ENCODE assay signal across 31 cellular contexts in genomic region chr16:82063456-82064082, GRCh38. TPM values are rescaled to one million over a fixed set of nuclear protein-coding genes. Genes with fewer than 3 reads are reported as not detected.
DNase-seq lines count a peak whose midpoint lies in the region; ATAC-seq, FAIRE-seq and TF ChIP-seq lines count a peak whose summit lies in the region.
"Had no signal": no experiment of that assay in that cellular context is flagged by ENCODE, and none has a peak within 500 bp of the region (broad histone marks: within the 10 kb centered on the region; RNA-seq: fewer than 3 reads in every experiment).

No MANE protein-coding gene starts in this region.

- in situ Hi-C loops in mammary epithelial cell (cut with MboI; ENCODE audit: low sequenced_read_pairs in 2 of 2) (no loop called here), HepG2 (cut with HindIII; ENCODE audit: extremely low pct_ligation_motif_present, low pct_unique_long_range_greater_than_20kb) (no loop called here)

- POLR2A ChIA-PET in HepG2 (lab: Yijun Ruan, JAX), result interaction anchor here (2.4 kb wide), 1 partner anchor 19 kb away, joined by 5 read pairs; no protein-coding TSS in a partner anchor

- TF ChIP-seq CTCF in mammary epithelial cell (conservative IDR thresholded peaks at IDR 0.05 in 1 of 2, IDR thresholded peaks at IDR 0.05 in 1 of 2; ENCODE audit: extremely low read depth in 1 of 2, insufficient read depth in 1 of 2, low read depth in 1 of 2, low read length in 2 of 2) (no peak), HepG2 (CRISPR knock-in tag; IDR thresholded peaks at IDR 0.05) (0 out of 2 replicates have a peak, but pooled peaks have one; percentile 7)

- H3K36me3 ChIP-seq in mammary epithelial cell (ENCODE audit: insufficient read depth, low read length) (no peaks in the 10 kb centered on the region), HepG2 (replicated peaks in 1 of 2; ENCODE audit: control insufficient read depth in 1 of 2, insufficient read depth in 2 of 2, low read length in 2 of 2) (peaks cover 0 to 6% of the 10 kb centered on the region in 2 experiments; a peak in 3 of 5 replicates)
- H3K36me3 ChIP-seq: colonic mucosa, heart left ventricle, left lung, neural progenitor cell had no signal

- H3K4me1 Mint-ChIP-seq in stimulated activated effector memory CD8-positive, alpha-beta T cell treated with anti-CD3 and anti-CD28 coated beads, Interleukin-12 subunit alpha, Interleukin-12 subunit beta, amount 100 ng/mL, for 72 hours, result no peaks in the 10 kb centered on the region
- H3K4me1 Mint-ChIP-seq: activated B cell treated with CpG ODN at 0.5 μM for 24 hours; brain; CD8-positive, alpha-beta memory T cell; stimulated activated memory B cell treated with anti-CD40 and anti-IgM and Interleukin-4, amounts not matched to agents 10 μg/mL and 1 μg/mL and 100 μg/mL, for 72 hours had no signal

- H3K27ac ChIP-seq in mammary epithelial cell (ENCODE audit: insufficient read depth, low read depth, low read length), result peak overlapping the region; percentile 76
- peak overlapping the region; percentile 54 for H3K27ac ChIP-seq in HepG2 (ENCODE audit: extremely low read length, insufficient read depth, low read length)
- H3K27ac ChIP-seq: colonic mucosa, heart left ventricle, neural progenitor cell had no signal

- WGBS in mammary epithelial cell (ENCODE audit: low coverage, missing lambda C conversion rate), result 37% methylated on average over 5 of the region's 5 CpGs
- 38% methylated on average over 5 of the region's 5 CpGs for WGBS in HepG2 (ENCODE audit: low lambda C conversion rate)

- dilution Hi-C loops in mammary epithelial cell (cut with HindIII; ENCODE audit: low sequenced_read_pairs), result no loop called here

- no peak overlapping the region for H3K27ac Mint-ChIP-seq in stimulated activated effector memory CD8-positive, alpha-beta T cell treated with anti-CD3 and anti-CD28 coated beads, Interleukin-12 subunit alpha, Interleukin-12 subunit beta, amount 100 ng/mL, for 72 hours
- H3K27ac Mint-ChIP-seq: activated B cell treated with CpG ODN at 0.5 μM for 24 hours; CD8-positive, alpha-beta memory T cell; effector memory CD8-positive, alpha-beta T cell; neural progenitor cell; progenitor cell of endocrine pancreas; stimulated activated memory B cell treated with anti-CD40 and anti-IgM and Interleukin-4, amounts not matched to agents 10 μg/mL and 1 μg/mL and 100 μg/mL, for 72 hours had no signal

- H3K36me3 Mint-ChIP-seq in stimulated activated effector memory CD8-positive, alpha-beta T cell treated with anti-CD3 and anti-CD28 coated beads, Interleukin-12 subunit alpha, Interleukin-12 subunit beta, amount 100 ng/mL, for 72 hours, result no peaks in the 10 kb centered on the region
- H3K36me3 Mint-ChIP-seq: brain; stimulated activated memory B cell treated with anti-CD40 and anti-IgM and Interleukin-4, amounts not matched to agents 10 μg/mL and 1 μg/mL and 100 μg/mL, for 72 hours had no signal

- H3K27me3 ChIP-seq in mammary epithelial cell (ENCODE audit: insufficient read depth, low read length) (no peaks in the 10 kb centered on the region), HepG2 (ENCODE audit: control insufficient read depth in 1 of 2, insufficient read depth in 2 of 2, low read length in 2 of 2) (no peaks in the 10 kb centered on the region)
- H3K27me3 ChIP-seq: colonic mucosa, left lung, neural progenitor cell had no signal

- TSS peak; percentile 81 for BruUV-seq in mammary epithelial cell (replicated peaks; lab: Mats Ljungman, UMichigan)
- no TSS peak for BruUV-seq in HepG2 (replicated peaks; lab: Mats Ljungman, UMichigan)

- CTCF ChIA-PET in mammary epithelial cell (lab: Charles Lee; ENCODE audit: low non-redundant PET), result no interaction called here
- CTCF ChIA-PET in HepG2 (lab: Yijun Ruan, JAX; ENCODE audit: low intra/inter-chr PET ratio, low total read pairs), result no interaction called here

- FAIRE-seq in HepG2 (lab: Jason Lieb, UNC), result no peak

- H3K4me2 ChIP-seq in mammary epithelial cell (ENCODE audit: insufficient read depth, low read depth, low read length), result peak overlapping the region; percentile 5
- peak overlapping the region; percentile 56 for H3K4me2 ChIP-seq in HepG2 (ENCODE audit: low read depth, low read length)
- H3K4me2 ChIP-seq: neural progenitor cell had no signal

- H3K9ac ChIP-seq in mammary epithelial cell (ENCODE audit: insufficient read depth, low read length) (peak overlapping the region; percentile 57), HepG2 (ENCODE audit: insufficient read depth, low read depth, low read length) (0 out of 2 replicates have a peak overlapping the region, but pooled peaks have one; percentile 12)
- H3K9ac ChIP-seq: neural progenitor cell had no signal

- TF ChIP-seq RAD21 in HepG2 (CRISPR knock-in tag; IDR thresholded peaks at IDR 0.05), result no peak

- H3K4me1 ChIP-seq in mammary epithelial cell (ENCODE audit: insufficient read depth, low read length), result peaks cover 26% of the 10 kb centered on the region
- peaks cover 93% of the 10 kb centered on the region for H3K4me1 ChIP-seq in HepG2 (ENCODE audit: insufficient read depth, low read length)
- H3K4me1 ChIP-seq: colonic mucosa, heart left ventricle, neural progenitor cell had no signal

- ATAC-seq in HepG2, result peak; percentile 10; the same call in 2 of the 3 replicates
- peak; percentile 37 for ATAC-seq in stimulated activated effector memory CD8-positive, alpha-beta T cell treated with anti-CD3 and anti-CD28 coated beads, Interleukin-12 subunit alpha, Interleukin-12 subunit beta, amount 100 ng/mL, for 72 hours
- no peak for ATAC-seq in GM19397 (IDR thresholded peaks at IDR 0.05; ENCODE audit: unreplicated experiment)
- no peak for ATAC-seq in GM18505 (IDR thresholded peaks at IDR 0.05; ENCODE audit: unreplicated experiment)
- ATAC-seq: effector memory CD8-positive, alpha-beta T cell; heart left ventricle; mucosa of descending colon; stimulated activated memory B cell treated with anti-CD40 and anti-IgM and Interleukin-4, amounts not matched to agents 10 μg/mL and 1 μg/mL and 100 μg/mL, for 72 hours had no signal

- H4K20me1 ChIP-seq in mammary epithelial cell (ENCODE audit: insufficient read depth, low read length), result no peaks in the 10 kb centered on the region
- no peaks in the 10 kb centered on the region for H4K20me1 ChIP-seq in HepG2 (ENCODE audit: insufficient read depth, low read length)

- TF ChIP-seq POLR2A in HepG2 (IDR thresholded peaks at IDR 0.05; ENCODE audit: insufficient read depth in 1 of 2, low read depth in 2 of 2, low read length in 2 of 2), result no peak
- TF ChIP-seq POLR2A in GM18505 (IDR thresholded peaks at IDR 0.05; ENCODE audit: borderline replicate concordance, extremely low read depth, insufficient read depth, insufficient read length), result no peak

- H3K4me3 Mint-ChIP-seq in stimulated activated effector memory CD8-positive, alpha-beta T cell treated with anti-CD3 and anti-CD28 coated beads, Interleukin-12 subunit alpha, Interleukin-12 subunit beta, amount 100 ng/mL, for 72 hours, result no peak overlapping the region
- H3K4me3 Mint-ChIP-seq: activated B cell treated with CpG ODN at 0.5 μM for 24 hours; brain; CD8-positive, alpha-beta memory T cell; effector memory CD8-positive, alpha-beta T cell; neural progenitor cell; stimulated activated memory B cell treated with anti-CD40 and anti-IgM and Interleukin-4, amounts not matched to agents 10 μg/mL and 1 μg/mL and 100 μg/mL, for 72 hours had no signal

- DNase-seq in M059J (ENCODE audit: low read depth) (peak; percentile 81), mammary epithelial cell (peak; percentile 76), HepG2 (ENCODE audit: low spot score) (peak; percentile 61), OCI-M2 (lab: John Stamatoyannopoulos, UW; ENCODE audit: unreplicated experiment) (no peak)
- no peak for DNase-seq in stimulated activated effector memory CD8-positive, alpha-beta T cell treated with anti-CD3 and anti-CD28 coated beads, Interleukin-12 subunit alpha, Interleukin-12 subunit beta, amount 100 ng/mL, for 72 hours (ENCODE audit: low spot score in 2 of 2)
- DNase-seq: activated B cell treated with CpG ODN at 0.5 μM for 24 hours; activated CD4-positive, alpha-beta T cell treated with anti-CD3 and anti-CD28 coated beads, Interleukin-2, amount 50 U/mL, for 48 hours; activated CD8-positive, alpha-beta memory T cell treated with anti-CD3 and anti-CD28 coated beads, Interleukin-2, amount 50 U/mL, for 48 hours; activated effector memory CD4-positive, alpha-beta T cell treated with anti-CD3 and anti-CD28 coated beads, Interleukin-2, amount 50 U/mL, for 16 hours; AML-193; CD8-positive, alpha-beta memory T cell; colonic mucosa; effector memory CD8-positive, alpha-beta T cell; GDM1; heart left ventricle; Kasumi-1; left lung; mucosa of descending colon; NCI-H1092 treated with DMSO at 0.1 percent for 48 hours; NCI-H2081 treated with DMSO at 0.1 percent for 48 hours; NCI-H510A treated with DMSO at 0.1 percent for 48 hours; SHP77; stimulated activated CD4-positive, alpha-beta T cell treated with anti-CD3 and anti-CD28 coated beads, Interleukin-2, amount 100 ng/mL, for 24 hours; T1000 had no signal

- no peak overlapping the region for H3K4me3 ChIP-seq in mammary epithelial cell (replicated peaks in 1 of 3; ENCODE audit: insufficient read depth in 1 of 3, low read depth in 2 of 3, low read length in 3 of 3)
- no peak overlapping the region for H3K4me3 ChIP-seq in HepG2 (replicated peaks in 1 of 3; ENCODE audit: insufficient read depth in 1 of 3, low read depth in 2 of 3, low read length in 3 of 3)
- H3K4me3 ChIP-seq: colonic mucosa, heart left ventricle, left lung, mucosa of descending colon, neural progenitor cell had no signal

- H3K9me3 ChIP-seq in mammary epithelial cell (replicated peaks; ENCODE audit: insufficient read depth, low read length), result no peaks in the 10 kb centered on the region
- no peaks in the 10 kb centered on the region for H3K9me3 ChIP-seq in HepG2 (ENCODE audit: low read length)
- H3K9me3 ChIP-seq: colonic mucosa, heart left ventricle, left lung, mucosa of descending colon had no signal

- intact Hi-C loops in mammary epithelial cell (cut with micrococcal nuclease) (no loop called here), HepG2 (cut with micrococcal nuclease; ENCODE audit: unreplicated experiment) (loop anchor here (2.0 kb wide), 1 partner anchor 29 kb away; the partner anchor contains the start of gene HSD17B2)

- peak overlapping the region; percentile 78 for H2AFZ ChIP-seq in mammary epithelial cell (ENCODE audit: low read depth, low read length)
- no peak overlapping the region for H2AFZ ChIP-seq in HepG2 (ENCODE audit: low read length)
- H2AFZ ChIP-seq: neural progenitor cell had no signal

- no peaks in the 10 kb centered on the region for H3K9me3 Mint-ChIP-seq in stimulated activated effector memory CD8-positive, alpha-beta T cell treated with anti-CD3 and anti-CD28 coated beads, Interleukin-12 subunit alpha, Interleukin-12 subunit beta, amount 100 ng/mL, for 72 hours
- H3K9me3 Mint-ChIP-seq: activated B cell treated with CpG ODN at 0.5 μM for 24 hours; CD8-positive, alpha-beta memory T cell; effector memory CD8-positive, alpha-beta T cell had no signal

- peak in 1 of 2 experiments; percentile 31; a peak in 1 of 4 replicates for TF ChIP-seq EP300 in HepG2 (IDR thresholded peaks at IDR 0.05; ENCODE audit: low read depth in 2 of 2, low read length in 2 of 2)
- TF ChIP-seq EP300 in HepG2 (CRISPR knock-in tag; IDR thresholded peaks at IDR 0.05; ENCODE audit: borderline replicate concordance), result no peak

- H3K79me2 ChIP-seq in mammary epithelial cell (ENCODE audit: insufficient read depth, low read length), result no peaks in the 10 kb centered on the region
- H3K79me2 ChIP-seq in HepG2 (ENCODE audit: insufficient read depth, low read length), result peaks cover 29% of the 10 kb centered on the region

RNA-seq across cellular contexts. Expression of gene HSD17B2, which starts 28.5 kb away (rescaled TPM):
- total RNA-seq in M059J (2014; rRNA removed; shearing (Covaris generic)), result 16.0 and 28.0 TPM in 2 replicates
- total RNA-seq in mammary epithelial cell (1 to 10 TPM; 1.3 to 2.4 TPM), HepG2 (2016; rRNA removed; fragmentation: Illumina TruSeq; extraction: Trizol) (20.4 and 26.3 TPM in 2 replicates)
- polyA plus RNA-seq in mammary epithelial cell (3.2 TPM), HepG2 (2011; rRNA removed) (69.3 and 70.7 TPM in 2 replicates)
- polyA minus RNA-seq in mammary epithelial cell, result not detected
- total RNA-seq in HepG2 (2016; cell fraction: cytosol; rRNA removed; fragmentation: Illumina TruSeq; extraction: Trizol; ENCODE audit: low read depth), result 8.1 and 10.8 TPM in 2 replicates
- total RNA-seq in HepG2 (2016; cell fraction: insoluble cytoplasmic fraction; rRNA removed; fragmentation: Illumina TruSeq; extraction: Trizol), result 17.1 and 26.5 TPM in 2 replicates
- total RNA-seq in HepG2 (2016; cell fraction: membrane; rRNA removed; fragmentation: Illumina TruSeq; extraction: Trizol), result 14.2 and 15.4 TPM in 2 replicates
- total RNA-seq in HepG2 (2016; cell fraction: nucleus; rRNA removed; fragmentation: Illumina TruSeq; extraction: Trizol), result 20.3 and 26.6 TPM in 2 replicates
- 63.0 and 86.7 TPM in 2 replicates for polyA plus RNA-seq in HepG2 (2011; cell fraction: cytosol; rRNA removed)
- 25.9 and 29.8 TPM in 2 replicates for polyA plus RNA-seq in HepG2 (2011; cell fraction: nucleus; rRNA removed)
- 99.3 and 106 TPM in 2 replicates for polyA plus RNA-seq in HepG2 (2012)
- polyA plus RNA-seq in HepG2 (2016; cell fraction: cytosol; fragmentation: Illumina TruSeq; extraction: Trizol; ENCODE audit: low read depth), result 10.6 and 11.5 TPM in 2 replicates
- polyA plus RNA-seq in HepG2 (2016; cell fraction: insoluble cytoplasmic fraction; fragmentation: Illumina TruSeq; extraction: Trizol; ENCODE audit: low read depth), result 19.6 and 20.2 TPM in 2 replicates
- 13.1 and 14.3 TPM in 2 replicates for polyA plus RNA-seq in HepG2 (2016; cell fraction: membrane; fragmentation: Illumina TruSeq; extraction: Trizol; ENCODE audit: low read depth)
- polyA plus RNA-seq in HepG2 (2016; cell fraction: nucleus; fragmentation: Illumina TruSeq; extraction: Trizol; ENCODE audit: insufficient read depth, low read depth), result 30.1 and 31.0 TPM in 2 replicates
- polyA minus RNA-seq in HepG2 (2011; rRNA and poly(A)+ RNA removed; ENCODE audit: low replicate concordance), result 150 TPM in 1 of 2 replicates, not detected in the other
- polyA minus RNA-seq in HepG2 (2011; cell fraction: cytosol; rRNA and poly(A)+ RNA removed), result 38.6 and 54.8 TPM in 2 replicates
- 77.4 and 89.1 TPM in 2 replicates for polyA minus RNA-seq in HepG2 (2011; cell fraction: nucleus; rRNA and poly(A)+ RNA removed)
- total RNA-seq: activated B cell treated with CpG ODN at 0.5 μM for 24 hours; CD8-positive, alpha-beta memory T cell; heart left ventricle; skeletal muscle tissue had no signal

RNA-seq across cellular contexts. Expression of gene SDR42E1, which starts 52.3 kb away (rescaled TPM):
- total RNA-seq in M059J (2014; rRNA removed; shearing (Covaris generic)), result 0.64 and 1.3 TPM in 2 replicates
- total RNA-seq in mammary epithelial cell (10 to 100 TPM; 19.7 to 21.5 TPM), HepG2 (2016; rRNA removed; fragmentation: Illumina TruSeq; extraction: Trizol) (0.01 and 0.13 TPM in 2 replicates)
- polyA plus RNA-seq in mammary epithelial cell (10.6 TPM), HepG2 (2011; rRNA removed) (0.01 TPM in 1 of 2 replicates, not detected in the other)
- 30.8 TPM for polyA minus RNA-seq in mammary epithelial cell
- total RNA-seq in HepG2 (2016; cell fraction: cytosol; rRNA removed; fragmentation: Illumina TruSeq; extraction: Trizol; ENCODE audit: low read depth), result not detected in 2 replicates
- total RNA-seq in HepG2 (2016; cell fraction: insoluble cytoplasmic fraction; rRNA removed; fragmentation: Illumina TruSeq; extraction: Trizol), result 0.09 and 0.39 TPM in 2 replicates
- under 0.01 and 0.09 TPM in 2 replicates for total RNA-seq in HepG2 (2016; cell fraction: membrane; rRNA removed; fragmentation: Illumina TruSeq; extraction: Trizol)
- total RNA-seq in HepG2 (2016; cell fraction: nucleus; rRNA removed; fragmentation: Illumina TruSeq; extraction: Trizol), result 0.03 TPM in 1 of 2 replicates, not detected in the other
- under 0.01 TPM in 1 of 2 replicates, not detected in the other for polyA plus RNA-seq in HepG2 (2011; cell fraction: cytosol; rRNA removed)
- polyA plus RNA-seq in HepG2 (2011; cell fraction: nucleus; rRNA removed), result 0.02 TPM in 2 replicates
- 0.01 TPM in 1 of 2 replicates, not detected in the other for polyA plus RNA-seq in HepG2 (2012)
- not detected in 2 replicates for polyA plus RNA-seq in HepG2 (2016; cell fraction: cytosol; fragmentation: Illumina TruSeq; extraction: Trizol; ENCODE audit: low read depth)
- 0.11 TPM in 2 replicates for polyA plus RNA-seq in HepG2 (2016; cell fraction: insoluble cytoplasmic fraction; fragmentation: Illumina TruSeq; extraction: Trizol; ENCODE audit: low read depth)
- polyA plus RNA-seq in HepG2 (2016; cell fraction: membrane; fragmentation: Illumina TruSeq; extraction: Trizol; ENCODE audit: low read depth), result 0.07 TPM in 1 of 2 replicates, not detected in the other
- polyA plus RNA-seq in HepG2 (2016; cell fraction: nucleus; fragmentation: Illumina TruSeq; extraction: Trizol; ENCODE audit: insufficient read depth, low read depth), result not detected in 2 replicates
- polyA minus RNA-seq in HepG2 (2011; rRNA and poly(A)+ RNA removed; ENCODE audit: low replicate concordance), result not detected in 2 replicates
- polyA minus RNA-seq in HepG2 (2011; cell fraction: cytosol; rRNA and poly(A)+ RNA removed), result not detected in 2 replicates
- polyA minus RNA-seq in HepG2 (2011; cell fraction: nucleus; rRNA and poly(A)+ RNA removed), result not detected in 2 replicates

Comparison
In these comparisons a context has a peak if more than half of its experiments do, and no peak if none do; other contexts are left out.
1. DNase-seq: peak in M059J (single experiment), mammary epithelial cell (single experiment) and HepG2 (single experiment); none in stimulated activated effector memory CD8-positive, alpha-beta T cell treated with anti-CD3 and anti-CD28 coated beads, Interleukin-12 subunit alpha, Interleukin-12 subunit beta, amount 100 ng/mL, for 72 hours (0 of 2) and OCI-M2 (single experiment).
2. ATAC-seq: peak in HepG2 (single experiment) and stimulated activated effector memory CD8-positive, alpha-beta T cell treated with anti-CD3 and anti-CD28 coated beads, Interleukin-12 subunit alpha, Interleukin-12 subunit beta, amount 100 ng/mL, for 72 hours (single experiment); none in GM19397 (single experiment) and GM18505 (single experiment).